1 cellular context compared by ENCODE assay signal in the genomic region with DNA sequence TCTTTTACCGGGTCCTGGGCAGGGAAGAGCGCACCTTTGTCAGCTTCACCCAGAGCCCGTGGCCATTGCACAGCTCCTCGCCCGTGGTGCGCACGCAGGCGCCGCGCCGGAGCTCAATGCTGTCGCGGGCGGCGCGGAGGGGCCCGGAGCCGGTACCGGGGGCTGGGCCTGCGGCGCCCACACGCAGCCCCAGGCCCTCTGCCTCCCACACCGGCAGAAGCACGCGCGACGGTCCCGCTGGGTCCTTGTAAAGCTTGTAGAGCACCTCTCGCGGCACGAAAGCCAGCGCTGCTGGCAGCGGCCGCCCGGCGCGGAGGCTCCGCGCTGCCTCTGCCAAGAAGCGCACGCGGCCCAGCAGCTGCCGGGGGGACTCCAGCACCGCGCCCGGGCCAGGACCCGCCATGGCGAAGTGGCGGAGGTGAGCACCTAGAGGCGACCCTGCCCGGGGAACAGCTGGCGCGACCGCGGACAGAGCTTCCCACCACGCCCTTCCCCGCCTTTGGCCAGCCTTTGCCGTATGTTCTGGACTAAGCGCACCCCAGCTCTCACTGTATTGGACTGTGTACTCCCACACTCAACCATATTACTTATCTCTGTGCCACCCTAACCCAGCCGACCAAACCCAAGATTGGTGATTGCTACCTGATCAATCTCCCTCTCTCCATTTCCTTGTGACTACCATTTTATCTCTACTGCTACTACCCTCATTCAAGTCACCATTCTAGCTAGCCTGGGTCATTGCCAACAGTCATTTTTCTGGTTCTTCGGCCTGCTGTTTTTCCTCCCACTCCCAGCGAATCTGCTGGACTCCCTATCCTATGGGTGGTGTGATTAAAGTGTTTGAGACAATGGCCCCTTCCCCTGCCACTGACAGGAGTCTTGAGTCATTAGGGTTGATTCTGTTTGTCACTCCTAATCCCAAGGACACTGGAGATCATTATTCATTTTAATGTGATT.
TF ChIP-seq lines count a peak whose summit lies in the region.

A gene (minus strand): TSS at position 470 of the 957 bp plus-strand sequence. CDS start 67 bp downstream, at position 403.

TF ChIP-seq in K562, 482 proteins besides CTCF, POLR2A, EP300 and RAD21 (continued from another document and continues in another):
- TF ChIP-seq, protein P1, sequence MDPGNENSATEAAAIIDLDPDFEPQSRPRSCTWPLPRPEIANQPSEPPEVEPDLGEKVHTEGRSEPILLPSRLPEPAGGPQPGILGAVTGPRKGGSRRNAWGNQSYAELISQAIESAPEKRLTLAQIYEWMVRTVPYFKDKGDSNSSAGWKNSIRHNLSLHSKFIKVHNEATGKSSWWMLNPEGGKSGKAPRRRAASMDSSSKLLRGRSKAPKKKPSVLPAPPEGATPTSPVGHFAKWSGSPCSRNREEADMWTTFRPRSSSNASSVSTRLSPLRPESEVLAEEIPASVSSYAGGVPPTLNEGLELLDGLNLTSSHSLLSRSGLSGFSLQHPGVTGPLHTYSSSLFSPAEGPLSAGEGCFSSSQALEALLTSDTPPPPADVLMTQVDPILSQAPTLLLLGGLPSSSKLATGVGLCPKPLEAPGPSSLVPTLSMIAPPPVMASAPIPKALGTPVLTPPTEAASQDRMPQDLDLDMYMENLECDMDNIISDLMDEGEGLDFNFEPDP (CRISPR knock-in tag; IDR thresholded peaks at IDR 0.05): no peak
- TF ChIP-seq HDAC1 (IDR thresholded peaks at IDR 0.05) (peak in 1 of 2 experiments; percentile 99; a peak in 2 of 4 replicates), ZKSCAN1 (IDR thresholded peaks at IDR 0.05; ENCODE audit: low read depth, low read length) (peak; percentile 38; the same call in 1 of the 2 replicates), HDAC2 (IDR thresholded peaks at IDR 0.05) (peak; percentile 37; the same call in 1 of the 2 replicates), ZNF3 (CRISPR knock-in tag; IDR thresholded peaks at IDR 0.05) (no peak), IRF2 (CRISPR knock-in tag; IDR thresholded peaks at IDR 0.05) (no peak), ZNF134 (CRISPR knock-in tag; conservative IDR thresholded peaks at IDR 0.05) (0 out of 2 replicates have a peak, but pooled peaks have one; percentile 31), ZBTB1 (CRISPR knock-in tag; IDR thresholded peaks at IDR 0.05; ENCODE audit: borderline replicate concordance, low read depth) (peak; percentile 82; the same call in 1 of the 2 replicates), EHMT2 (IDR thresholded peaks at IDR 0.05) (peak; percentile 87), CEBPB (tag; IDR thresholded peaks at IDR 0.05) (no peak), PYGO2 (tag; IDR thresholded peaks at IDR 0.05) (no peak), POLR3G (IDR thresholded peaks at IDR 0.05; ENCODE audit: extremely low read depth, insufficient read length, insufficient replicate concordance) (no peak), HMG20A (CRISPR knock-in tag; conservative IDR thresholded peaks at IDR 0.05) (no peak), CREB1 (IDR thresholded peaks at IDR 0.05) (peak; percentile 29; the same call in 1 of the 2 replicates), CREB1 (CRISPR knock-in tag; IDR thresholded peaks at IDR 0.05) (peak; percentile 64; the same call in 1 of the 2 replicates), NCOA6 (IDR thresholded peaks at IDR 0.05) (no peak), NRF1 (conservative IDR thresholded peaks at IDR 0.05 in 1 of 2, IDR thresholded peaks at IDR 0.05 in 1 of 2) (peak; percentile 85 to 86), ZNF23 (CRISPR knock-in tag; IDR thresholded peaks at IDR 0.05) (no peak), CHD4 (IDR thresholded peaks at IDR 0.05; ENCODE audit: insufficient read depth, insufficient replicate concordance, low read depth, low read length, poor library complexity, severe bottlenecking) (no peak), SLC30A9 (CRISPR knock-in tag; IDR thresholded peaks at IDR 0.05) (no peak), CBX8 (IDR thresholded peaks at IDR 0.05; ENCODE audit: borderline replicate concordance, extremely low read depth, low read depth, low read length, poor library complexity, severe bottlenecking) (no peak), CBX2 (IDR thresholded peaks at IDR 0.05; ENCODE audit: insufficient read depth, low read length, poor library complexity, severe bottlenecking) (no peak), ZNF584 (CRISPR knock-in tag; IDR thresholded peaks at IDR 0.05; ENCODE audit: low read depth) (no peak; the same call in 1 of the 2 replicates), SREBF2 (CRISPR knock-in tag; IDR thresholded peaks at IDR 0.05) (no peak), ZNF175 (CRISPR knock-in tag; IDR thresholded peaks at IDR 0.05; ENCODE audit: low read depth) (no peak), ZNF217 (CRISPR knock-in tag; IDR thresholded peaks at IDR 0.05) (no peak), CHCHD3 (CRISPR knock-in tag; IDR thresholded peaks at IDR 0.05) (no peak), ASH1L (IDR thresholded peaks at IDR 0.05; ENCODE audit: borderline replicate concordance, low read depth, partially characterized antibody) (no peak), TBP (optimal IDR thresholded peaks at IDR 0.05; ENCODE audit: low read depth, low read length) (peak; percentile 21), HDAC8 (tag; IDR thresholded peaks at IDR 0.05) (no peak), ZNF253 (CRISPR knock-in tag; conservative IDR thresholded peaks at IDR 0.05) (no peak), MTA1 (IDR thresholded peaks at IDR 0.05; ENCODE audit: borderline replicate concordance) (peak; percentile 38), ZNF12 (CRISPR knock-in tag; IDR thresholded peaks at IDR 0.05) (peak; percentile 12; the same call in 1 of the 2 replicates), KAT8 (IDR thresholded peaks at IDR 0.05; ENCODE audit: low read depth) (no peak), CBFA2T3 (IDR thresholded peaks at IDR 0.05) (peak; percentile 32)
- TF ChIP-seq, protein P2, sequence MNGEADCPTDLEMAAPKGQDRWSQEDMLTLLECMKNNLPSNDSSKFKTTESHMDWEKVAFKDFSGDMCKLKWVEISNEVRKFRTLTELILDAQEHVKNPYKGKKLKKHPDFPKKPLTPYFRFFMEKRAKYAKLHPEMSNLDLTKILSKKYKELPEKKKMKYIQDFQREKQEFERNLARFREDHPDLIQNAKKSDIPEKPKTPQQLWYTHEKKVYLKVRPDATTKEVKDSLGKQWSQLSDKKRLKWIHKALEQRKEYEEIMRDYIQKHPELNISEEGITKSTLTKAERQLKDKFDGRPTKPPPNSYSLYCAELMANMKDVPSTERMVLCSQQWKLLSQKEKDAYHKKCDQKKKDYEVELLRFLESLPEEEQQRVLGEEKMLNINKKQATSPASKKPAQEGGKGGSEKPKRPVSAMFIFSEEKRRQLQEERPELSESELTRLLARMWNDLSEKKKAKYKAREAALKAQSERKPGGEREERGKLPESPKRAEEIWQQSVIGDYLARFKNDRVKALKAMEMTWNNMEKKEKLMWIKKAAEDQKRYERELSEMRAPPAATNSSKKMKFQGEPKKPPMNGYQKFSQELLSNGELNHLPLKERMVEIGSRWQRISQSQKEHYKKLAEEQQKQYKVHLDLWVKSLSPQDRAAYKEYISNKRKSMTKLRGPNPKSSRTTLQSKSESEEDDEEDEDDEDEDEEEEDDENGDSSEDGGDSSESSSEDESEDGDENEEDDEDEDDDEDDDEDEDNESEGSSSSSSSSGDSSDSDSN (IDR thresholded peaks at IDR 0.05; ENCODE audit: borderline replicate concordance in 1 of 2, low read depth in 2 of 2, low read length in 2 of 2): no peak
- TF ChIP-seq, protein P3, sequence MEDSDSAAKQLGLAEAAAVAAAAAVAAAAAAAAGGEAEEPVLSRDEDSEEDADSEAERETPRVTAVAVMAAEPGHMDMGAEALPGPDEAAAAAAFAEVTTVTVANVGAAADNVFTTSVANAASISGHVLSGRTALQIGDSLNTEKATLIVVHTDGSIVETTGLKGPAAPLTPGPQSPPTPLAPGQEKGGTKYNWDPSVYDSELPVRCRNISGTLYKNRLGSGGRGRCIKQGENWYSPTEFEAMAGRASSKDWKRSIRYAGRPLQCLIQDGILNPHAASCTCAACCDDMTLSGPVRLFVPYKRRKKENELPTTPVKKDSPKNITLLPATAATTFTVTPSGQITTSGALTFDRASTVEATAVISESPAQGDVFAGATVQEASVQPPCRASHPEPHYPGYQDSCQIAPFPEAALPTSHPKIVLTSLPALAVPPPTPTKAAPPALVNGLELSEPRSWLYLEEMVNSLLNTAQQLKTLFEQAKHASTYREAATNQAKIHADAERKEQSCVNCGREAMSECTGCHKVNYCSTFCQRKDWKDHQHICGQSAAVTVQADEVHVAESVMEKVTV (CRISPR knock-in tag; IDR thresholded peaks at IDR 0.05): no peak
- TF ChIP-seq, protein P4, sequence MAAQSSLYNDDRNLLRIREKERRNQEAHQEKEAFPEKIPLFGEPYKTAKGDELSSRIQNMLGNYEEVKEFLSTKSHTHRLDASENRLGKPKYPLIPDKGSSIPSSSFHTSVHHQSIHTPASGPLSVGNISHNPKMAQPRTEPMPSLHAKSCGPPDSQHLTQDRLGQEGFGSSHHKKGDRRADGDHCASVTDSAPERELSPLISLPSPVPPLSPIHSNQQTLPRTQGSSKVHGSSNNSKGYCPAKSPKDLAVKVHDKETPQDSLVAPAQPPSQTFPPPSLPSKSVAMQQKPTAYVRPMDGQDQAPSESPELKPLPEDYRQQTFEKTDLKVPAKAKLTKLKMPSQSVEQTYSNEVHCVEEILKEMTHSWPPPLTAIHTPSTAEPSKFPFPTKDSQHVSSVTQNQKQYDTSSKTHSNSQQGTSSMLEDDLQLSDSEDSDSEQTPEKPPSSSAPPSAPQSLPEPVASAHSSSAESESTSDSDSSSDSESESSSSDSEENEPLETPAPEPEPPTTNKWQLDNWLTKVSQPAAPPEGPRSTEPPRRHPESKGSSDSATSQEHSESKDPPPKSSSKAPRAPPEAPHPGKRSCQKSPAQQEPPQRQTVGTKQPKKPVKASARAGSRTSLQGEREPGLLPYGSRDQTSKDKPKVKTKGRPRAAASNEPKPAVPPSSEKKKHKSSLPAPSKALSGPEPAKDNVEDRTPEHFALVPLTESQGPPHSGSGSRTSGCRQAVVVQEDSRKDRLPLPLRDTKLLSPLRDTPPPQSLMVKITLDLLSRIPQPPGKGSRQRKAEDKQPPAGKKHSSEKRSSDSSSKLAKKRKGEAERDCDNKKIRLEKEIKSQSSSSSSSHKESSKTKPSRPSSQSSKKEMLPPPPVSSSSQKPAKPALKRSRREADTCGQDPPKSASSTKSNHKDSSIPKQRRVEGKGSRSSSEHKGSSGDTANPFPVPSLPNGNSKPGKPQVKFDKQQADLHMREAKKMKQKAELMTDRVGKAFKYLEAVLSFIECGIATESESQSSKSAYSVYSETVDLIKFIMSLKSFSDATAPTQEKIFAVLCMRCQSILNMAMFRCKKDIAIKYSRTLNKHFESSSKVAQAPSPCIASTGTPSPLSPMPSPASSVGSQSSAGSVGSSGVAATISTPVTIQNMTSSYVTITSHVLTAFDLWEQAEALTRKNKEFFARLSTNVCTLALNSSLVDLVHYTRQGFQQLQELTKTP (IDR thresholded peaks at IDR 0.05; ENCODE audit: low read depth in 1 of 2, partially characterized antibody in 2 of 2): peak in 1 of 2 experiments; percentile 53
- TF ChIP-seq, protein P5, sequence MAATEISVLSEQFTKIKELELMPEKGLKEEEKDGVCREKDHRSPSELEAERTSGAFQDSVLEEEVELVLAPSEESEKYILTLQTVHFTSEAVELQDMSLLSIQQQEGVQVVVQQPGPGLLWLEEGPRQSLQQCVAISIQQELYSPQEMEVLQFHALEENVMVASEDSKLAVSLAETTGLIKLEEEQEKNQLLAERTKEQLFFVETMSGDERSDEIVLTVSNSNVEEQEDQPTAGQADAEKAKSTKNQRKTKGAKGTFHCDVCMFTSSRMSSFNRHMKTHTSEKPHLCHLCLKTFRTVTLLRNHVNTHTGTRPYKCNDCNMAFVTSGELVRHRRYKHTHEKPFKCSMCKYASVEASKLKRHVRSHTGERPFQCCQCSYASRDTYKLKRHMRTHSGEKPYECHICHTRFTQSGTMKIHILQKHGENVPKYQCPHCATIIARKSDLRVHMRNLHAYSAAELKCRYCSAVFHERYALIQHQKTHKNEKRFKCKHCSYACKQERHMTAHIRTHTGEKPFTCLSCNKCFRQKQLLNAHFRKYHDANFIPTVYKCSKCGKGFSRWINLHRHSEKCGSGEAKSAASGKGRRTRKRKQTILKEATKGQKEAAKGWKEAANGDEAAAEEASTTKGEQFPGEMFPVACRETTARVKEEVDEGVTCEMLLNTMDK (IDR thresholded peaks at IDR 0.05; ENCODE audit: borderline replicate concordance, insufficient read depth, low read depth, low read length, poor library complexity, severe bottlenecking): no peak
- TF ChIP-seq, protein P6, sequence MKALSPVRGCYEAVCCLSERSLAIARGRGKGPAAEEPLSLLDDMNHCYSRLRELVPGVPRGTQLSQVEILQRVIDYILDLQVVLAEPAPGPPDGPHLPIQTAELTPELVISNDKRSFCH (CRISPR knock-in tag; IDR thresholded peaks at IDR 0.05): no peak
- TF ChIP-seq, protein P6 (tag; IDR thresholded peaks at IDR 0.05): no peak
- TF ChIP-seq, protein P7, sequence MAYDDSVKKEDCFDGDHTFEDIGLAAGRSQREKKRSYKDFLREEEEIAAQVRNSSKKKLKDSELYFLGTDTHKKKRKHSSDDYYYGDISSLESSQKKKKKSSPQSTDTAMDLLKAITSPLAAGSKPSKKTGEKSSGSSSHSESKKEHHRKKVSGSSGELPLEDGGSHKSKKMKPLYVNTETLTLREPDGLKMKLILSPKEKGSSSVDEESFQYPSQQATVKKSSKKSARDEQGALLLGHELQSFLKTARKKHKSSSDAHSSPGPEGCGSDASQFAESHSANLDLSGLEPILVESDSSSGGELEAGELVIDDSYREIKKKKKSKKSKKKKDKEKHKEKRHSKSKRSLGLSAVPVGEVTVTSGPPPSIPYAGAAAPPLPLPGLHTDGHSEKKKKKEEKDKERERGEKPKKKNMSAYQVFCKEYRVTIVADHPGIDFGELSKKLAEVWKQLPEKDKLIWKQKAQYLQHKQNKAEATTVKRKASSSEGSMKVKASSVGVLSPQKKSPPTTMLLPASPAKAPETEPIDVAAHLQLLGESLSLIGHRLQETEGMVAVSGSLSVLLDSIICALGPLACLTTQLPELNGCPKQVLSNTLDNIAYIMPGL (CRISPR knock-in tag; IDR thresholded peaks at IDR 0.05): no peak
- TF ChIP-seq, protein P8, sequence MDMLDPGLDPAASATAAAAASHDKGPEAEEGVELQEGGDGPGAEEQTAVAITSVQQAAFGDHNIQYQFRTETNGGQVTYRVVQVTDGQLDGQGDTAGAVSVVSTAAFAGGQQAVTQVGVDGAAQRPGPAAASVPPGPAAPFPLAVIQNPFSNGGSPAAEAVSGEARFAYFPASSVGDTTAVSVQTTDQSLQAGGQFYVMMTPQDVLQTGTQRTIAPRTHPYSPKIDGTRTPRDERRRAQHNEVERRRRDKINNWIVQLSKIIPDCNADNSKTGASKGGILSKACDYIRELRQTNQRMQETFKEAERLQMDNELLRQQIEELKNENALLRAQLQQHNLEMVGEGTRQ (CRISPR knock-in tag; IDR thresholded peaks at IDR 0.05): no peak; the same call in 1 of the 2 replicates
- TF ChIP-seq, protein P9, sequence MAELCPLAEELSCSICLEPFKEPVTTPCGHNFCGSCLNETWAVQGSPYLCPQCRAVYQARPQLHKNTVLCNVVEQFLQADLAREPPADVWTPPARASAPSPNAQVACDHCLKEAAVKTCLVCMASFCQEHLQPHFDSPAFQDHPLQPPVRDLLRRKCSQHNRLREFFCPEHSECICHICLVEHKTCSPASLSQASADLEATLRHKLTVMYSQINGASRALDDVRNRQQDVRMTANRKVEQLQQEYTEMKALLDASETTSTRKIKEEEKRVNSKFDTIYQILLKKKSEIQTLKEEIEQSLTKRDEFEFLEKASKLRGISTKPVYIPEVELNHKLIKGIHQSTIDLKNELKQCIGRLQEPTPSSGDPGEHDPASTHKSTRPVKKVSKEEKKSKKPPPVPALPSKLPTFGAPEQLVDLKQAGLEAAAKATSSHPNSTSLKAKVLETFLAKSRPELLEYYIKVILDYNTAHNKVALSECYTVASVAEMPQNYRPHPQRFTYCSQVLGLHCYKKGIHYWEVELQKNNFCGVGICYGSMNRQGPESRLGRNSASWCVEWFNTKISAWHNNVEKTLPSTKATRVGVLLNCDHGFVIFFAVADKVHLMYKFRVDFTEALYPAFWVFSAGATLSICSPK (IDR thresholded peaks at IDR 0.05; ENCODE audit: borderline replicate concordance): no peak
